ENCODE assay signal across 9 cellular contexts in the genomic region with DNA sequence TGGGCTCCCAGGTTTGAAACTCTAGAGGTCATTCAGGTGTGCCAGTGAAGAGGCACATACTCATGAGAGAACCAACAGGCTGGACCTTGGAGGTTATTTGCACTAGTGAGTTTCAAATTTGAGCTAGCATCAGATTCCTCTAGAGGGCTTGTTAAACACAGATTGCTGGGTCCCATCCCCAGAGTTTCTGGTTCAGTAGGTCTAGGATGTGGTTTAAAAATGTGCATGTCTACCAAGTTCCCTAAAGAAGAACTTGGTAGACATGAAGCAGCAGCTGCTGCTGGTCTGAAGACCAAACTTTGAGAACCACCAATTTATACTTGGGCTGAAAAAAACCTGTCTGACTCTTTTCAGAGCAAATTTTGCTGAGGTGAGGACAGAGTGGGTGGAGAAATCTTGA.
DNase-seq lines count a peak whose midpoint lies in the region; ATAC-seq and TF ChIP-seq lines count a peak whose summit lies in the region.
"Had no signal": no experiment of that assay in that cellular context is flagged by ENCODE, and none has a peak within 500 bp of the region (broad histone marks: within the 10 kb centered on the region; RNA-seq: fewer than 3 reads in every experiment).

No MANE protein-coding gene starts in this region.

- POLR2A ChIA-PET in activated CD8-positive, alpha-beta T cell treated with anti-CD3 and anti-CD28 coated beads for 36 hours (lab: Charles Lee), result interaction anchor here (0.8 to 3.7 kb wide), 6 partner anchors 10 to 95 kb away, joined by 3 to 29 read pairs (median 14); no protein-coding TSS in a partner anchor

- peaks cover 36% of the 10 kb centered on the region for H3K36me3 Mint-ChIP-seq in activated CD8-positive, alpha-beta T cell treated with anti-CD3 and anti-CD28 coated beads for 36 hours (ENCODE audit: low read depth)
- H3K36me3 Mint-ChIP-seq in osteocyte (ENCODE audit: unreplicated experiment), result peaks cover 8% of the 10 kb centered on the region

- no peaks in the 10 kb centered on the region for H3K9me3 Mint-ChIP-seq in activated CD8-positive, alpha-beta T cell treated with anti-CD3 and anti-CD28 coated beads for 36 hours
- H3K9me3 Mint-ChIP-seq in osteocyte (ENCODE audit: unreplicated experiment), result no peaks in the 10 kb centered on the region

- peaks cover 89% of the 10 kb centered on the region for H3K4me1 Mint-ChIP-seq in activated CD8-positive, alpha-beta T cell treated with anti-CD3 and anti-CD28 coated beads for 36 hours (ENCODE audit: low read depth)
- peaks cover 59% of the 10 kb centered on the region for H3K4me1 Mint-ChIP-seq in osteocyte (ENCODE audit: unreplicated experiment)

- intact Hi-C loops in activated CD8-positive, alpha-beta T cell treated with anti-CD3 and anti-CD28 coated beads for 36 hours (cut with micrococcal nuclease), result no loop called here

- ATAC-seq in HG02642 (IDR thresholded peaks at IDR 0.05; ENCODE audit: poor library complexity, unreplicated experiment), result peak; percentile 37
- ATAC-seq in activated CD8-positive, alpha-beta T cell treated with anti-CD3 and anti-CD28 coated beads for 36 hours, result no peak

- no peaks in the 10 kb centered on the region for H3K27me3 Mint-ChIP-seq in activated CD8-positive, alpha-beta T cell treated with anti-CD3 and anti-CD28 coated beads for 36 hours
- H3K27me3 Mint-ChIP-seq in osteocyte (ENCODE audit: unreplicated experiment), result no peaks in the 10 kb centered on the region

- peak overlapping the region; percentile 95 for H3K27ac Mint-ChIP-seq in activated CD8-positive, alpha-beta T cell treated with anti-CD3 and anti-CD28 coated beads for 36 hours
- H3K27ac Mint-ChIP-seq in osteocyte (ENCODE audit: unreplicated experiment), result peak overlapping the region; percentile 68

- CTCF ChIA-PET in activated CD8-positive, alpha-beta T cell treated with anti-CD3 and anti-CD28 coated beads for 36 hours (lab: Charles Lee), result interaction anchor here (0.7 to 3.0 kb wide), 9 partner anchors 13 to 88 kb away, joined by 3 to 12 read pairs (median 5); no protein-coding TSS in a partner anchor

- DNase-seq in activated CD8-positive, alpha-beta T cell treated with anti-CD3 and anti-CD28 coated beads for 36 hours, result no peak
- DNase-seq in osteocyte (ENCODE audit: extremely low spot score, unreplicated experiment), result no peak
- no peak for DNase-seq in HuH-7 (ENCODE audit: low spot score)
- no peak for DNase-seq in SKM-1 treated with dmso at 0.1 percent for 144 hours (lab: John Stamatoyannopoulos, UW; ENCODE audit: unreplicated experiment)
- no peak for DNase-seq in RKO (ENCODE audit: low spot score)
- DNase-seq in EL, result no peak
- DNase-seq: OCI-M1 had no signal

- peak overlapping the region; percentile 17 for H3K4me3 Mint-ChIP-seq in activated CD8-positive, alpha-beta T cell treated with anti-CD3 and anti-CD28 coated beads for 36 hours
- H3K4me3 Mint-ChIP-seq in osteocyte (ENCODE audit: unreplicated experiment), result no peak overlapping the region

- TF ChIP-seq CTCF in GM12873 (IDR thresholded peaks at IDR 0.05; ENCODE audit: insufficient read depth, low read depth, low read length, missing control alignments) (peak; percentile 23), osteocyte (IDR thresholded peaks at IDR 0.05) (no peak)
- TF ChIP-seq CTCF in activated CD8-positive, alpha-beta T cell treated with anti-CD3 and anti-CD28 coated beads for 36 hours (IDR thresholded peaks at IDR 0.05), result no peak
